In the genomic region with DNA sequence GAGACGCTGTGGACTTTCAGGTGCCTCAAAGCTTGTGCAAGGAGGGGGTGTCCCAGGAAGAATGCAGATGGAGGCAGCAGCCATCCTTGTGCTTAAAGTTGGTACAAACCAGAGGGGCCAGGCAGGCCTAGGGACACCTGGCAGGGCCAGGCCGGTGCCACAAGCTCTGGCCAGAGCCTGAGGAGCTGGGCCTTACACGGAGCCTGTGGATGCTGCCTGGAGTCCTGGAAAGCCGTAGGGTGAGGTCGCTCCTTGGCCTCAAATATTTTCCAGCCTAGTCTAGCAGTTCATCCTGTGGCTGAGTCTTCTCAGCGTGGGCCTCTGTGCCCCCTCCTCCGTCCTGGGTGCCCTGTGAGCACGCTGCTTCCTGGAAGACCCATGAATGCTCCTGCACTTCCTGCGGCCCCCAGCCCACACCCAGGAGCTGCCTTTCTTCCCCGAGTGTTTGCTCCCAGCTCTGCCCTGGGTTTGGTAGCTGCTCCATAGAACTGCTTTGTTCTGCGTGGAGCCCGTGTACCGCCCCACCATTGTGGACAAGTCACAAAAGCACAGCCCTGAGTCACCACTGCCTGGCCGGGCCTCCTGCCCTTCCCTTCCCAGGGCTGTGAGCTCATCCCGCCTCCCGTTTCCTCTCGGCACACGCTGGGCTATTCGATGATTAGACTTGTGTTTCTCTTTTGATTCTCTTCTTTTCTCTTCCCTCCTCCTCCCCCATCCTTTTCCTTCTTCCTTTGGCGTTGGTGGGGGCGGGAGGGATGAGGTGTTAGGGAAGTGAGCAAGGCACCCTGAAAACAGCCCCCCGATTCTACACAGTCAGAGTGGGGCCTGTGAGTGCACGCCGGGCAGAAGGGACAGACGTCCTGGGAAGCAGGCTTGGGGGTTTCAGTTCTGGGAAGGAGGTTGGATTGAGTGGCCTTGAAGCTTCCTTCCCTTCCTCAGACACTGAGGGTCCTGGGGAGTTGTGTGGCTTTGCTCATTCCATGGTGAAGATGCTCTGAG, we compare ENCODE assay signal across 11 cellular contexts.
DNase-seq lines count a peak whose midpoint lies in the region; ATAC-seq lines count a peak whose summit lies in the region.
"Had no signal": no experiment of that assay in that cellular context is flagged by ENCODE, and none has a peak within 500 bp of the region (broad histone marks: within the 10 kb centered on the region; RNA-seq: fewer than 3 reads in every experiment).

No MANE protein-coding gene starts in this region.

- ATAC-seq in HG02623 (IDR thresholded peaks at IDR 0.05; ENCODE audit: unreplicated experiment) (no peak), GM19395 (IDR thresholded peaks at IDR 0.05; ENCODE audit: unreplicated experiment) (no peak)

- DNase-seq in activated effector memory CD4-positive, alpha-beta T cell treated with anti-CD3 and anti-CD28 coated beads, Interleukin-2, amount 50 U/mL, for 16 hours, result peak; percentile 49
- DNase-seq in activated effector memory CD4-positive, alpha-beta T cell treated with Interleukin-2 at 50 U/mL for 16 hours, result no peak
- DNase-seq in fibroblast of peridontal ligament (ENCODE audit: extremely low read depth) (peak; percentile 1), mesenteric fat pad (ENCODE audit: low spot score) (peak; percentile 82), SHP77 (lab: John Stamatoyannopoulos, UW) (no peak), NCI-H2081 (lab: John Stamatoyannopoulos, UW) (no peak)
- DNase-seq: activated naive CD4-positive, alpha-beta T cell; KG1; NCI-H526 had no signal

Comparison
In these comparisons a context has a peak if more than half of its experiments do, and no peak if none do; other contexts are left out.
1. DNase-seq: peak in activated effector memory CD4-positive, alpha-beta T cell treated with anti-CD3 and anti-CD28 coated beads, Interleukin-2, amount 50 U/mL, for 16 hours (single experiment), fibroblast of peridontal ligament (single experiment) and mesenteric fat pad (single experiment); none in activated effector memory CD4-positive, alpha-beta T cell treated with Interleukin-2 at 50 U/mL for 16 hours (single experiment), SHP77 (0 of 2) and NCI-H2081 (0 of 2).